In the genomic region with DNA sequence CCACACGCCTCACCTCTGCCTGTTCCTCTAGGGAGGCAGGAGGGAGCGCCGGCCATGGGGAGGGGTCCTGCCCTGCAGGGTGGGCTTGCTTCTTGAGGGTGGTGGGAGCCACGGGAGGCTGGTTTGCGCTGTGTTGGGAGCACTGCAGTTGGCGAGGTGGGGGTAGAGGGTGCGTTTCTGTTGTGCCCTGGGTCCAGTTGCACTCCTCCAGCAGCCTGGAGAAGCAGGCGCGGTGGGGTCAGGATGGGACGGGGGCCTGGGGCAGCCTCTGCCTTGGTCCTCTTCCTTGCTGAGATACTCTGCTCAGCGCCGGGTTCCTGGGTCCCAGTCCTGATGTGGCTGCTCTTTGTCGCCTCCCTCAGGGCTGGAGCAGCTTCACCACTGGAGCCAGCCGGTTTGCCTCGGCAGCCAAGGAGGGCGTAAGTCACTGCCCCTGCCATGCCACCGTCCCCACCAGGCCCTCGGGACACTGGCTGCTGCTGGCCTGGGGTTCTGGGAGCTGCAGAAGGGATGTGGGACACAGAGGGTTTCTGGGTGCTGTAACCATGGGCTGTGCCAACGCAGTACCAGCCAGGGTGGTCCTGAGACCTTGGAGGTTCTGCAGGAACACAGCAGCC, we compare ENCODE assay signal across 13 cellular contexts. TPM values are rescaled to one million over a fixed set of nuclear protein-coding genes. Genes with fewer than 3 reads are reported as not detected.
DNase-seq lines count a peak whose midpoint lies in the region; ATAC-seq and TF ChIP-seq lines count a peak whose summit lies in the region.
"Had no signal": no experiment of that assay in that cellular context is flagged by ENCODE, and none has a peak within 500 bp of the region (broad histone marks: within the 10 kb centered on the region; RNA-seq: fewer than 3 reads in every experiment).

No MANE protein-coding gene starts in this region.

- peak; percentile 38; the same call in 1 of the 2 replicates for TF ChIP-seq CTCF in LNCaP clone FGC (IDR thresholded peaks at IDR 0.05; ENCODE audit: control insufficient read depth, extremely low read depth, insufficient read depth)
- peak; percentile 20 for TF ChIP-seq CTCF in smooth muscle cell (IDR thresholded peaks at IDR 0.05; ENCODE audit: borderline replicate concordance, insufficient read depth, poor library complexity, severe bottlenecking)

- H3K36me3 ChIP-seq in smooth muscle cell (ENCODE audit: low read depth) = peaks cover 9% of the 10 kb centered on the region

- no peaks in the 10 kb centered on the region for H3K9me3 Mint-ChIP-seq in activated CD4-positive, alpha-beta T cell treated with anti-CD3 and anti-CD28 coated beads, Interleukin-2, amount 10 ng/mL, durations not matched to agents 7 days and 5 days

- H3F3A ChIP-seq in smooth muscle cell (ENCODE audit: low read depth) = no peaks in the 10 kb centered on the region

- H3K27me3 Mint-ChIP-seq in activated CD4-positive, alpha-beta T cell treated with anti-CD3 and anti-CD28 coated beads, Interleukin-2, amount 10 ng/mL, durations not matched to agents 7 days and 5 days = no peaks in the 10 kb centered on the region

- H3K4me1 ChIP-seq in smooth muscle cell (ENCODE audit: low read depth) = no peaks in the 10 kb centered on the region

- DNase-seq in activated CD4-positive, alpha-beta T cell treated with anti-CD3 and anti-CD28 coated beads, Interleukin-2, amount 10 ng/mL, durations not matched to agents 7 days and 5 days = no peak
- DNase-seq in activated CD4-positive, alpha-beta T cell treated with anti-CD3 and anti-CD28 coated beads for 4 hours = no peak
- DNase-seq in LNCaP clone FGC (ENCODE audit: low read depth) (no peak), dermis blood vessel endothelial cell (peak; percentile 12), smooth muscle cell (lab: John Stamatoyannopoulos, UW; ENCODE audit: unreplicated experiment) (no peak), germinal center (ENCODE audit: low spot score) (no peak), caudate nucleus (lab: John Stamatoyannopoulos, UW) (no peak)
- DNase-seq: NCI-H510A treated with DMSO at 0.1 percent for 48 hours had no signal

- peaks cover 6% of the 10 kb centered on the region for H3K36me3 Mint-ChIP-seq in activated CD4-positive, alpha-beta T cell treated with anti-CD3 and anti-CD28 coated beads, Interleukin-2, amount 10 ng/mL, durations not matched to agents 7 days and 5 days (ENCODE audit: low read depth)

- WGBS in smooth muscle cell (ENCODE audit: low lambda C conversion rate) = 87% methylated on average over 16 of the region's 19 CpGs

- no peak overlapping the region for H2AFZ ChIP-seq in smooth muscle cell (ENCODE audit: low read depth)

- H3K4me1 Mint-ChIP-seq in activated CD4-positive, alpha-beta T cell treated with anti-CD3 and anti-CD28 coated beads, Interleukin-2, amount 10 ng/mL, durations not matched to agents 7 days and 5 days = peaks cover 6% of the 10 kb centered on the region

- peak overlapping the region; percentile 41 for H3K27ac Mint-ChIP-seq in activated CD4-positive, alpha-beta T cell treated with anti-CD3 and anti-CD28 coated beads, Interleukin-2, amount 10 ng/mL, durations not matched to agents 7 days and 5 days

- CTCF ChIA-PET in activated CD4-positive, alpha-beta T cell treated with anti-CD3 and anti-CD28 coated beads, Interleukin-2, amount 10 ng/mL, durations not matched to agents 7 days and 5 days (lab: Charles Lee) = interaction anchor here (1.1 to 1.2 kb wide), 2 partner anchors 10 to 58 kb away, joined by 3 to 4 read pairs; no protein-coding TSS in a partner anchor

- H3K9ac ChIP-seq in smooth muscle cell (ENCODE audit: low read depth) = no peak overlapping the region

- ATAC-seq in GM21619 (IDR thresholded peaks at IDR 0.05; ENCODE audit: unreplicated experiment) = no peak

- H3K9me3 ChIP-seq in smooth muscle cell (replicated peaks; ENCODE audit: low read depth) = no peaks in the 10 kb centered on the region

- peaks cover 99% of the 10 kb centered on the region for H4K20me1 ChIP-seq in smooth muscle cell (ENCODE audit: low read depth)

- H3K4me3 ChIP-seq in LNCaP clone FGC (ENCODE audit: low read depth, low read length) (no peak overlapping the region), smooth muscle cell (no peak overlapping the region)

- no peak overlapping the region for H3K4me3 Mint-ChIP-seq in activated CD4-positive, alpha-beta T cell treated with anti-CD3 and anti-CD28 coated beads, Interleukin-2, amount 10 ng/mL, durations not matched to agents 7 days and 5 days

- POLR2A ChIA-PET in activated CD4-positive, alpha-beta T cell treated with anti-CD3 and anti-CD28 coated beads, Interleukin-2, amount 10 ng/mL, durations not matched to agents 7 days and 5 days (lab: Charles Lee) = no interaction called here

- H3K4me2 ChIP-seq in smooth muscle cell = no peak overlapping the region

- no peaks in the 10 kb centered on the region for H3K27me3 ChIP-seq in smooth muscle cell (ENCODE audit: low read depth)

- H3K79me2 ChIP-seq in smooth muscle cell (ENCODE audit: low read depth) = peaks cover 30% of the 10 kb centered on the region

- no peak overlapping the region for H3K27ac ChIP-seq in smooth muscle cell (ENCODE audit: low read depth)
- no peak overlapping the region for H3K27ac ChIP-seq in caudate nucleus (ENCODE audit: low read depth, low read length)
- H3K27ac ChIP-seq: C4-2B had no signal

RNA-seq across cellular contexts. Expression of gene ARFGAP1, which starts 8.4 kb away (rescaled TPM):
- 10 to 100 TPM; 88.0 to 94.4 TPM for total RNA-seq in activated CD4-positive, alpha-beta T cell treated with anti-CD3 and anti-CD28 coated beads, Interleukin-2, amount 10 ng/mL, durations not matched to agents 7 days and 5 days
- total RNA-seq in dermis blood vessel endothelial cell (60.0 and 70.8 TPM in 2 replicates), smooth muscle cell (100 and 101 TPM in 2 replicates)
- 169 and 188 TPM in 2 replicates for polyA plus RNA-seq in smooth muscle cell

RNA-seq across cellular contexts. Expression of gene COL20A1, which starts 11.9 kb away (rescaled TPM):
- total RNA-seq in activated CD4-positive, alpha-beta T cell treated with anti-CD3 and anti-CD28 coated beads, Interleukin-2, amount 10 ng/mL, durations not matched to agents 7 days and 5 days = not detected
- total RNA-seq in dermis blood vessel endothelial cell (under 0.01 TPM in 1 of 2 replicates, not detected in the other), smooth muscle cell (0.36 and 0.81 TPM in 2 replicates)
- 0.23 and 0.70 TPM in 2 replicates for polyA plus RNA-seq in smooth muscle cell
- total RNA-seq: dermis microvascular lymphatic vessel endothelial cell, HT1080, ureter had no signal

RNA-seq across cellular contexts. Expression of gene NKAIN4, which starts 26.8 kb away (rescaled TPM):
- not detected for total RNA-seq in activated CD4-positive, alpha-beta T cell treated with anti-CD3 and anti-CD28 coated beads, Interleukin-2, amount 10 ng/mL, durations not matched to agents 7 days and 5 days
- total RNA-seq in dermis blood vessel endothelial cell (not detected in 2 replicates), smooth muscle cell (34.2 and 50.0 TPM in 2 replicates)
- 19.8 and 78.9 TPM in 2 replicates for polyA plus RNA-seq in smooth muscle cell
- total RNA-seq: dermis microvascular lymphatic vessel endothelial cell, HT1080, ureter had no signal

RNA-seq across cellular contexts. Expression of gene BIRC7, which starts 45.3 kb away (rescaled TPM):
- total RNA-seq in activated CD4-positive, alpha-beta T cell treated with anti-CD3 and anti-CD28 coated beads, Interleukin-2, amount 10 ng/mL, durations not matched to agents 7 days and 5 days = not detected
- not detected in 2 replicates for total RNA-seq in dermis blood vessel endothelial cell
- total RNA-seq in smooth muscle cell = 3.5 and 5.8 TPM in 2 replicates
- 10.9 and 12.2 TPM in 2 replicates for polyA plus RNA-seq in smooth muscle cell
- total RNA-seq: dermis microvascular lymphatic vessel endothelial cell, HT1080 had no signal

Comparison
In these comparisons a context has a peak if more than half of its experiments do, and no peak if none do; other contexts are left out.
1. RNA of gene NKAIN4, which starts 26.8 kb away (total RNA-seq): 34.2 to 50.0 TPM in smooth muscle cell; not detected in activated CD4-positive, alpha-beta T cell treated with anti-CD3 and anti-CD28 coated beads, Interleukin-2, amount 10 ng/mL, durations not matched to agents 7 days and 5 days and not detected in dermis blood vessel endothelial cell; every median in the first group is over 10 times any median in the second.